17 cellular contexts compared by ENCODE assay signal in genomic region chr18:487371-487770, GRCh38. TPM values are rescaled to one million over a fixed set of nuclear protein-coding genes. Genes with fewer than 3 reads are reported as not detected.
"Had no signal": no experiment of that assay in that cellular context is flagged by ENCODE, and none has a peak within 500 bp of the region (broad histone marks: within the 10 kb centered on the region; RNA-seq: fewer than 3 reads in every experiment).

No MANE protein-coding gene starts in this region.

- H3K27ac ChIP-seq: body of pancreas, left lung had no signal

- FAIRE-seq: frontal cortex, kidney had no signal

- H3K4me1 ChIP-seq: body of pancreas had no signal

- H3K4me3 ChIP-seq: body of pancreas, left lung had no signal

- H3K9me3 ChIP-seq: body of pancreas, left lung had no signal

- H3K27me3 ChIP-seq: body of pancreas, left lung had no signal

- DNase-seq: activated CD4-positive, alpha-beta T cell treated with anti-CD3 and anti-CD28 coated beads, Interleukin-2, amount 50 U/mL, for 48 hours; activated naive CD8-positive, alpha-beta T cell treated with anti-CD3 and anti-CD28 coated beads for 36 hours; activated T-cell treated with anti-CD3 and anti-CD28 coated beads for 4 hours; amniotic stem cell; body of pancreas; erythroblast; kidney; left lung; midbrain; nucleus accumbens; retina; stimulated activated CD4-positive, alpha-beta T cell treated with anti-CD3 and anti-CD28 coated beads, Interleukin-12 subunit alpha, Interleukin-12 subunit beta, amount 100 ng/mL, for 4 hours; stimulated activated CD4-positive, alpha-beta T cell treated with anti-CD3 and anti-CD28 coated beads, Interleukin-1b, Interleukin-23, amount 100 ng/mL, for 48 hours; stimulated activated CD8-positive, alpha-beta memory T cell treated with anti-CD3 and anti-CD28 coated beads, Interleukin-4, amount 100 ng/mL, for 48 hours; stimulated activated naive CD4-positive, alpha-beta T cell; T-helper 2 cell had no signal

- H3K36me3 ChIP-seq: left lung had no signal

- ATAC-seq: body of pancreas, left lung had no signal

RNA-seq across cellular contexts. Expression of gene COLEC12, which starts 13.1 kb away (rescaled TPM):
- total RNA-seq: activated naive CD8-positive, alpha-beta T cell treated with anti-CD3 and anti-CD28 coated beads for 36 hours had no signal
